Comparison of ENCODE assay signal across 13 cellular contexts in the genomic region with DNA sequence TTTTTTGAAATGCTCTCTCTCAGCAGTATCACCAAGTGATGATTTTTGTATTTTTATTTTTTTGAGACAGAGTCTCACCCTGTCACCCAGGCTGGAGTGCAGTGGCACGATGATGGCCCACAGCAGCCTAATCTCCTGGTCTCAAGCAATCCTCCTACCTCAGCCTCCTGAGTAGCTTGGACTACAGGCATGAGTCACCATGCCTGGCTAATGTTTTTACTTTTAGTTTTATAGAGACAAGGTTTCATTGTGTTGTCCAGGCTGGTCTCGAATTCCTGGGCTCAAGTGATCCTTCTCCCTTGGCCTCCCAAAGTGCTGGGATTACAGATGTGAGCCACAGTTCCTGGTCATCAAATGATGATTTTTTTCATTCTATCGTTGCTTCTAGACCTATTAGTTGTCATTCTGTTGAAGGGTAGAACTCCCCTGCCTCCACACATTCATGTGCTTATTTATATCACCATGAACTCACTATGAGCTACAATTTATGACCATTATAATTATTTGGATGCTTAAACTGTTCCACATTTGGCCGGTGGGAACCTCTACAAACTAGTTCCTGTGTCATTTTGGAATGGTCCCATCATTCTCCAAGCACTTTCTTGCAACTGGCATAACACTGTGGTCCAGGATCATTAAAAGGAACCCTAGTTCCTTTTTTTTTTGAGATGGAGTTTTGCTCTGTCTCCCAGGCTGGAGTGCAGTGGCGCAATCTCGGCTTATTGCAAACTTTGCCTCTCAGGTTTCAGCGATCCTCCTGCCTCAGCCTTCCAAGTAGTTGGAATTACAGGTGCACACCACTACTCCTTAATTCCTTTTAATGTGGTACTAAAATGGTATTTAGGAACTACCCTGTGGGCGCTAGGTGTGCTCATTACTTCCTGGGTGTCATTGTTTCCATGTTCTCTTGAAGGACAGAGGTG.
"Had no signal": no experiment of that assay in that cellular context is flagged by ENCODE, and none has a peak within 500 bp of the region (broad histone marks: within the 10 kb centered on the region; RNA-seq: fewer than 3 reads in every experiment).

No MANE protein-coding gene starts in this region.

- H3K4me2 ChIP-seq: neural progenitor cell had no signal

- H3K27me3 ChIP-seq: brain microvascular endothelial cell, neural progenitor cell, stomach, uterus had no signal

- FAIRE-seq: small intestine had no signal

- H3K36me3 ChIP-seq: neural progenitor cell, uterus had no signal

- H3K4me3 ChIP-seq: neural progenitor cell, stomach, thoracic aorta, uterus had no signal

- H3K27ac ChIP-seq: brain microvascular endothelial cell, neural progenitor cell, parathyroid adenoma, stomach, thoracic aorta, uterus had no signal

- H3K4me1 ChIP-seq: neural progenitor cell, parathyroid adenoma, uterus had no signal

- H3K9me3 ChIP-seq: stomach, thoracic aorta, uterus had no signal

- H2AFZ ChIP-seq: neural progenitor cell, parathyroid adenoma had no signal

- H3K9ac ChIP-seq: neural progenitor cell, parathyroid adenoma had no signal

- DNase-seq: activated effector memory CD4-positive, alpha-beta T cell treated with Interleukin-2 at 50 U/mL for 16 hours; activated T-cell treated with anti-CD3 and anti-CD28 coated beads, Interleukin-2, amount 50 U/mL, for 1 hour; brain microvascular endothelial cell; cerebellar nuclear complex; hippocampal formation; kidney glomerular epithelial cell; small intestine; stomach; uterus had no signal

- H3K79me2 ChIP-seq: parathyroid adenoma had no signal

- ATAC-seq: activated naive CD4-positive, alpha-beta T cell treated with anti-CD3 and anti-CD28 coated beads, Interleukin-2, amount 50 U/mL, for 72 hours had no signal
